In the genomic region with DNA sequence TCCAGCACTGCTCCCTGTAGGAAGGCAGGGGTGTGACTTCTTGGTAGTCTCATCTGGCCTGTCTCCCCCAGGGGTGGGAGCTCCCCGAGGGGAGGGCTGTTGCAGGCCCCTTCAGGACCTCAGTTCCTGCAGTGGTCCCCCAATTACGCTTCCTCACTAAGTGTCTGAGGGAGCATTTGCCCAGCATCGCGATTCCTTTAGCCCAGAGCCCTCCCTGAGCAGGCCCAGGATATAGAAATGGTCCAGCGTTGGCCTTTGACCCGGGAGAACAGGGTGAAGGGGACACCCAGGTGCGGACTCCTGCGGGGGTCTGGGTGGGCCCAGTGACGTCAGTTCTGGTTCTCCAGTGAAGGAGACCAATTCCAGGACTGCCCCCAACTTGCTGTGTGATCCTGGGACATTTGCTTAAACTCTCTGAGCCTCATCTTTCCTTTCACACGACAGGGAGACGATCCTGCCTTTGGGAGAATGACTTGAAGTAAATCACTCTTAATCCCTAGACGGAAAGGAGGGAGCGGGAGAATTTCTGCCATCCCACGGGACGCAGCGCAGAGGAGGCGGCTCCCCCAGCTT, we compare ENCODE assay signal across 10 cellular contexts. TPM values are rescaled to one million over a fixed set of nuclear protein-coding genes. Genes with fewer than 3 reads are reported as not detected.
DNase-seq lines count a peak whose midpoint lies in the region; ATAC-seq and TF ChIP-seq lines count a peak whose summit lies in the region.
"Had no signal": no experiment of that assay in that cellular context is flagged by ENCODE, and none has a peak within 500 bp of the region (broad histone marks: within the 10 kb centered on the region; RNA-seq: fewer than 3 reads in every experiment).

No MANE protein-coding gene starts in this region.

- H3K4me1 ChIP-seq in muscle layer of colon (ENCODE audit: insufficient read depth, low read length) (peaks cover 61% of the 10 kb centered on the region), transverse colon (peaks cover 29 to 69% (median 43%) of the 10 kb centered on the region in 4 donors)

- no peak for TF ChIP-seq POLR2A in transverse colon (IDR thresholded peaks at IDR 0.05)

- H3K27me3 Mint-ChIP-seq in activated naive CD8-positive, alpha-beta T cell: no peaks in the 10 kb centered on the region
- H3K27me3 Mint-ChIP-seq in activated naive CD8-positive, alpha-beta T cell treated with anti-CD3 and anti-CD28 coated beads, Interleukin-2, amount 50 U/mL, for 24 hours: no peaks in the 10 kb centered on the region
- no peaks in the 10 kb centered on the region for H3K27me3 Mint-ChIP-seq in activated naive CD8-positive, alpha-beta T cell treated with anti-CD3 and anti-CD28 coated beads, Interleukin-2, amount 10 ng/mL, durations not matched to agents 7 days and 5 days
- no peaks in the 10 kb centered on the region for H3K27me3 Mint-ChIP-seq in progenitor cell of endocrine pancreas
- H3K27me3 Mint-ChIP-seq in activated T-cell treated with anti-CD3 and anti-CD28 coated beads, Interleukin-2, amount 50 U/mL, for 4 hours (ENCODE audit: low read depth): no peaks in the 10 kb centered on the region

- no peak for ATAC-seq in activated naive CD8-positive, alpha-beta T cell treated with anti-CD3 and anti-CD28 coated beads, Interleukin-2, amount 50 U/mL, for 24 hours
- ATAC-seq in activated naive CD8-positive, alpha-beta T cell treated with anti-CD3 and anti-CD28 coated beads, Interleukin-2, amount 10 ng/mL, durations not matched to agents 7 days and 5 days (ENCODE audit: low read depth): no peak
- ATAC-seq in GM21390 (IDR thresholded peaks at IDR 0.05; ENCODE audit: unreplicated experiment): no peak
- ATAC-seq in activated T-cell treated with anti-CD3 and anti-CD28 coated beads, Interleukin-2, amount 50 U/mL, for 4 hours: no peak

- peak overlapping the region; percentile 39 for H3K9ac ChIP-seq in muscle layer of colon (ENCODE audit: low read length)

- H3K4me3 Mint-ChIP-seq in activated naive CD8-positive, alpha-beta T cell: peak overlapping the region; percentile 75
- no peak overlapping the region for H3K4me3 Mint-ChIP-seq in activated naive CD8-positive, alpha-beta T cell treated with anti-CD3 and anti-CD28 coated beads, Interleukin-2, amount 50 U/mL, for 24 hours
- peak overlapping the region; percentile 75 for H3K4me3 Mint-ChIP-seq in activated naive CD8-positive, alpha-beta T cell treated with anti-CD3 and anti-CD28 coated beads, Interleukin-2, amount 10 ng/mL, durations not matched to agents 7 days and 5 days
- H3K4me3 Mint-ChIP-seq in progenitor cell of endocrine pancreas (ENCODE audit: low read depth): no peak overlapping the region
- H3K4me3 Mint-ChIP-seq in activated T-cell treated with anti-CD3 and anti-CD28 coated beads, Interleukin-2, amount 50 U/mL, for 4 hours: no peak overlapping the region

- TF ChIP-seq CTCF in transverse colon (IDR thresholded peaks at IDR 0.05) (no peak), progenitor cell of endocrine pancreas (IDR thresholded peaks at IDR 0.05; ENCODE audit: unreplicated experiment) (no peak)

- no peaks in the 10 kb centered on the region for H3K27me3 ChIP-seq in muscle layer of colon (ENCODE audit: control insufficient read depth in 1 of 2, insufficient read depth in 2 of 2, low read length in 2 of 2)
- no peaks in the 10 kb centered on the region for H3K27me3 ChIP-seq in transverse colon

- no peaks in the 10 kb centered on the region for H3K36me3 ChIP-seq in muscle layer of colon (ENCODE audit: insufficient read depth, low read length)
- H3K36me3 ChIP-seq in transverse colon: no peaks in the 10 kb centered on the region

- 22% methylated on average over 17 of the region's 17 CpGs; no CpG with 5 or more reads in 1 of the 2 donors for WGBS in transverse colon (ENCODE audit: low coverage in 1 of 2), 2 donors

- H3K27ac Mint-ChIP-seq in activated naive CD8-positive, alpha-beta T cell: no peak overlapping the region
- H3K27ac Mint-ChIP-seq in activated naive CD8-positive, alpha-beta T cell treated with anti-CD3 and anti-CD28 coated beads, Interleukin-2, amount 50 U/mL, for 24 hours: no peak overlapping the region
- peak overlapping the region; percentile 87 for H3K27ac Mint-ChIP-seq in activated naive CD8-positive, alpha-beta T cell treated with anti-CD3 and anti-CD28 coated beads, Interleukin-2, amount 10 ng/mL, durations not matched to agents 7 days and 5 days
- H3K27ac Mint-ChIP-seq in progenitor cell of endocrine pancreas: no peak overlapping the region

- no peak for TF ChIP-seq EP300 in transverse colon (IDR thresholded peaks at IDR 0.05; ENCODE audit: low read depth)

- H3K27ac ChIP-seq in muscle layer of colon (ENCODE audit: low read depth, low read length) (peak overlapping the region; percentile 87), transverse colon (peak overlapping the region; percentile 83 to 89 (median 87))

- no peaks in the 10 kb centered on the region for H3K36me3 Mint-ChIP-seq in activated naive CD8-positive, alpha-beta T cell
- H3K36me3 Mint-ChIP-seq in activated naive CD8-positive, alpha-beta T cell treated with anti-CD3 and anti-CD28 coated beads, Interleukin-2, amount 50 U/mL, for 24 hours (ENCODE audit: low read depth): no peaks in the 10 kb centered on the region
- H3K36me3 Mint-ChIP-seq in activated naive CD8-positive, alpha-beta T cell treated with anti-CD3 and anti-CD28 coated beads, Interleukin-2, amount 10 ng/mL, durations not matched to agents 7 days and 5 days: no peaks in the 10 kb centered on the region
- no peaks in the 10 kb centered on the region for H3K36me3 Mint-ChIP-seq in progenitor cell of endocrine pancreas (ENCODE audit: insufficient read depth)
- no peaks in the 10 kb centered on the region for H3K36me3 Mint-ChIP-seq in activated T-cell treated with anti-CD3 and anti-CD28 coated beads, Interleukin-2, amount 50 U/mL, for 4 hours (ENCODE audit: insufficient read depth)

- POLR2A ChIA-PET in activated naive CD8-positive, alpha-beta T cell treated with anti-CD3 and anti-CD28 coated beads, Interleukin-2, amount 10 ng/mL, durations not matched to agents 7 days and 5 days (lab: Charles Lee): interaction anchor here (0.6 to 4.8 kb wide), 10 partner anchors 16 to 493 kb away, joined by 3 to 48 read pairs (median 6); partner anchors contain the start of gene BTG2

- peaks cover 56% of the 10 kb centered on the region for H3K4me1 Mint-ChIP-seq in activated naive CD8-positive, alpha-beta T cell (ENCODE audit: low read depth)
- H3K4me1 Mint-ChIP-seq in activated naive CD8-positive, alpha-beta T cell treated with anti-CD3 and anti-CD28 coated beads, Interleukin-2, amount 50 U/mL, for 24 hours: peaks cover 49% of the 10 kb centered on the region
- H3K4me1 Mint-ChIP-seq in activated naive CD8-positive, alpha-beta T cell treated with anti-CD3 and anti-CD28 coated beads, Interleukin-2, amount 10 ng/mL, durations not matched to agents 7 days and 5 days: peaks cover 46% of the 10 kb centered on the region
- peaks cover 18% of the 10 kb centered on the region for H3K4me1 Mint-ChIP-seq in progenitor cell of endocrine pancreas (ENCODE audit: low read depth)
- peaks cover 53% of the 10 kb centered on the region for H3K4me1 Mint-ChIP-seq in activated T-cell treated with anti-CD3 and anti-CD28 coated beads, Interleukin-2, amount 50 U/mL, for 4 hours (ENCODE audit: low read depth)

- DNase-seq in activated naive CD8-positive, alpha-beta T cell treated with anti-CD3 and anti-CD28 coated beads, Interleukin-2, amount 50 U/mL, for 24 hours: no peak
- DNase-seq in activated naive CD8-positive, alpha-beta T cell treated with anti-CD3 and anti-CD28 coated beads, Interleukin-2, amount 10 ng/mL, durations not matched to agents 7 days and 5 days: no peak
- no peak for DNase-seq in transverse colon
- no peak for DNase-seq in progenitor cell of endocrine pancreas (ENCODE audit: low spot score, unreplicated experiment)
- no peak for DNase-seq in activated T-cell treated with anti-CD3 and anti-CD28 coated beads, Interleukin-2, amount 50 U/mL, for 4 hours

- no peaks in the 10 kb centered on the region for H3K9me3 ChIP-seq in muscle layer of colon (ENCODE audit: low read length)
- no peaks in the 10 kb centered on the region for H3K9me3 ChIP-seq in transverse colon

- in situ Hi-C loops in transverse colon (cut with MboI; ENCODE audit: low pct_ligation_motif_present in 1 of 4, low pct_unique_long_range_greater_than_20kb in 1 of 4, low sequenced_read_pairs in 3 of 4): loop anchor here (5.0 to 25.0 kb wide), 4 partner anchors 60 to 212 kb away; no protein-coding TSS in a partner anchor

- peak overlapping the region in 1 of 2 donors; percentile 42 for H3K4me3 ChIP-seq in muscle layer of colon (ENCODE audit: low read depth in 1 of 2, low read length in 2 of 2)
- H3K4me3 ChIP-seq in transverse colon: peak overlapping the region in 2 of 4 donors; percentile 25 to 30

- intact Hi-C loops in transverse colon (cut with DNase I; ENCODE audit: low total_unique reads): loop anchor here (2.0 to 5.0 kb wide), 2 partner anchors 66 to 1560 kb away; no protein-coding TSS in a partner anchor

- no peaks in the 10 kb centered on the region for H3K9me3 Mint-ChIP-seq in activated naive CD8-positive, alpha-beta T cell (ENCODE audit: low read depth)
- H3K9me3 Mint-ChIP-seq in activated naive CD8-positive, alpha-beta T cell treated with anti-CD3 and anti-CD28 coated beads, Interleukin-2, amount 50 U/mL, for 24 hours: no peaks in the 10 kb centered on the region
- no peaks in the 10 kb centered on the region for H3K9me3 Mint-ChIP-seq in activated naive CD8-positive, alpha-beta T cell treated with anti-CD3 and anti-CD28 coated beads, Interleukin-2, amount 10 ng/mL, durations not matched to agents 7 days and 5 days
- no peaks in the 10 kb centered on the region for H3K9me3 Mint-ChIP-seq in progenitor cell of endocrine pancreas (ENCODE audit: low read depth)
- no peaks in the 10 kb centered on the region for H3K9me3 Mint-ChIP-seq in activated T-cell treated with anti-CD3 and anti-CD28 coated beads, Interleukin-2, amount 50 U/mL, for 4 hours

RNA-seq across cellular contexts. Expression of gene BTG2, which starts 32.6 kb away (rescaled TPM):
- 10 to 100 TPM; 90.3 to 99.8 TPM for total RNA-seq in activated naive CD8-positive, alpha-beta T cell treated with anti-CD3 and anti-CD28 coated beads, Interleukin-2, amount 10 ng/mL, durations not matched to agents 7 days and 5 days
- total RNA-seq in transverse colon (100 to 1,000 TPM in 3 of 4 donors, 10 to 100 TPM in 1; 98.9 to 144 (median 142) TPM), progenitor cell of endocrine pancreas (103 and 110 TPM in 2 replicates)
- 100 to 1,000 TPM in 1 of 3 donors, 10 to 100 TPM in 2; 73.0 to 101 (median 80.5) TPM for total RNA-seq in activated T-cell treated with anti-CD3 and anti-CD28 coated beads, Interleukin-2, amount 50 U/mL, for 4 hours

RNA-seq across cellular contexts. Expression of gene CHIT1, which starts 43.2 kb away (rescaled TPM):
- total RNA-seq in activated naive CD8-positive, alpha-beta T cell treated with anti-CD3 and anti-CD28 coated beads, Interleukin-2, amount 10 ng/mL, durations not matched to agents 7 days and 5 days: 1 to 10 TPM in 1 of 2 experiments, under 1 TPM in 1; 0.67 to 1.0 TPM
- total RNA-seq in transverse colon (under 1 TPM in 1 of 4 donors, not detected in 3; 0.79 TPM), progenitor cell of endocrine pancreas (0.14 and 0.95 TPM in 2 replicates)
- under 1 TPM in 2 of 3 donors, not detected in 1; 0.05 to 0.23 TPM for total RNA-seq in activated T-cell treated with anti-CD3 and anti-CD28 coated beads, Interleukin-2, amount 50 U/mL, for 4 hours
- total RNA-seq: dermis microvascular lymphatic vessel endothelial cell, RPMI7951 had no signal

Comparison
In these comparisons a context has a peak if more than half of its experiments do, and no peak if none do; other contexts are left out.
1. H3K4me3 Mint-ChIP-seq: peak in activated naive CD8-positive, alpha-beta T cell (single experiment) and activated naive CD8-positive, alpha-beta T cell treated with anti-CD3 and anti-CD28 coated beads, Interleukin-2, amount 10 ng/mL, durations not matched to agents 7 days and 5 days (single experiment); none in activated naive CD8-positive, alpha-beta T cell treated with anti-CD3 and anti-CD28 coated beads, Interleukin-2, amount 50 U/mL, for 24 hours (single experiment), progenitor cell of endocrine pancreas (single experiment) and activated T-cell treated with anti-CD3 and anti-CD28 coated beads, Interleukin-2, amount 50 U/mL, for 4 hours (single experiment).